9 cellular contexts compared by ENCODE assay signal in the genomic region with DNA sequence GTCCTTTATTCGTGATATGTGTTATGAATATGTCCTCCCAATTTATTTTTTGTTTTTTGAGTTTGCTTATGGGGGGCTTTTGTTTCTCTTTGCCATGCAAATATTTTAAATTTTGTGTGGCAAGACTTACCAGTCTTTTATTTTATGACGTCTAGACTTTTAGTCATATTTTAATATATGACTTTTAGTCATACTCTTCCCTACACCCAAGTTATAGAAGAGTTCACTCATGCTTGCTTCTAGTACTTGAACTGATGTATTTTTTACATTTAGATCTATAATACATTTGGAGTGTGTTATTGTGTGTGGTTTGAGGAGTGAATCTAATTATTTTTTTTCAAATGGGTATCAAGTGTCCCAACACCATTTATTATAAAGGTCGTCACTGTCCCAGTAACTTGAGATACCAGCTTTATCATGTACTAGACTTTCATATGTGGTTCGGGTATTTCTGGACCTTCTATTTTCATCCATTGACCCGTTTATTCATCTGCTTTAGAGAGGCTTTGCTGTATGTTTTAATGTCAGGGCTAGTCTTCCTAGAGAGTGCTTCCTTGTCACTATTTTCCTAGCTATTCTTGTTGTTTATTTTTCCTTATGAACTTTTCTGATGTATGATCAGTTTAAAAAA. TPM values are rescaled to one million over a fixed set of nuclear protein-coding genes. Genes with fewer than 3 reads are reported as not detected.
DNase-seq lines count a peak whose midpoint lies in the region; ATAC-seq and TF ChIP-seq lines count a peak whose summit lies in the region.
"Had no signal": no experiment of that assay in that cellular context is flagged by ENCODE, and none has a peak within 500 bp of the region (broad histone marks: within the 10 kb centered on the region; RNA-seq: fewer than 3 reads in every experiment).

No MANE protein-coding gene starts in this region.

- H3K36me3 Mint-ChIP-seq in CD14-positive monocyte: peaks cover 21 to 26% of the 10 kb centered on the region in 2 donors
- peaks cover 18% of the 10 kb centered on the region for H3K36me3 Mint-ChIP-seq in central memory CD8-positive, alpha-beta T cell (ENCODE audit: insufficient read depth)
- H3K36me3 Mint-ChIP-seq in natural killer cell treated with Interleukin-12 subunit alpha and Interleukin-12 subunit beta and Interleukin-15 and Interleukin-18, amount 100 ng/mL, for 72 hours: peaks cover 32% of the 10 kb centered on the region

- H2AFZ ChIP-seq in HCT116 (ENCODE audit: low read depth, low read length, poor library complexity, severe bottlenecking): peak overlapping the region; percentile 33

- H3K27ac ChIP-seq in HCT116 (ENCODE audit: low read depth, low read length): no peak overlapping the region

- H3K4me1 Mint-ChIP-seq in CD14-positive monocyte: peaks cover 33% of the 10 kb centered on the region
- peaks cover 47% of the 10 kb centered on the region for H3K4me1 Mint-ChIP-seq in central memory CD8-positive, alpha-beta T cell
- H3K4me1 Mint-ChIP-seq in natural killer cell treated with Interleukin-12 subunit alpha and Interleukin-12 subunit beta and Interleukin-15 and Interleukin-18, amount 100 ng/mL, for 72 hours (ENCODE audit: low read depth in 2 of 2): peaks cover 42 to 57% of the 10 kb centered on the region in 2 donors

- H3K4me3 Mint-ChIP-seq in CD14-positive monocyte: peak overlapping the region; percentile 89 to 98
- peak overlapping the region; percentile 97 for H3K4me3 Mint-ChIP-seq in central memory CD8-positive, alpha-beta T cell
- H3K4me3 Mint-ChIP-seq in natural killer cell treated with Interleukin-12 subunit alpha and Interleukin-12 subunit beta and Interleukin-15 and Interleukin-18, amount 100 ng/mL, for 72 hours: peak overlapping the region; percentile 98

- TF ChIP-seq CTCF in CD14-positive monocyte (IDR thresholded peaks at IDR 0.05) (no peak), HCT116 (IDR thresholded peaks at IDR 0.05 in 2 of 3, conservative IDR thresholded peaks at IDR 0.05 in 1 of 3; ENCODE audit: borderline replicate concordance in 1 of 3, insufficient read depth in 1 of 3, low read depth in 2 of 3, low read length in 2 of 3) (no peak)

- POLR2A ChIA-PET in HCT116 (lab: Charles Lee): no interaction called here

- peaks cover 0 to 6% (median 4%) of the 10 kb centered on the region in 3 donors for H3K27me3 Mint-ChIP-seq in CD14-positive monocyte (ENCODE audit: low read depth in 3 of 3)
- no peaks in the 10 kb centered on the region for H3K27me3 Mint-ChIP-seq in central memory CD8-positive, alpha-beta T cell
- no peaks in the 10 kb centered on the region for H3K27me3 Mint-ChIP-seq in natural killer cell treated with Interleukin-12 subunit alpha and Interleukin-12 subunit beta and Interleukin-15 and Interleukin-18, amount 100 ng/mL, for 72 hours

- no peak overlapping the region for H3K9ac ChIP-seq in HCT116 (ENCODE audit: low read length)

- intact Hi-C loops in CD14-positive monocyte (cut with micrococcal nuclease): no loop called here
- intact Hi-C loops in HCT116 (cut with micrococcal nuclease): no loop called here

- H3K27me3 ChIP-seq in HCT116 (ENCODE audit: insufficient read depth, low read length): no peaks in the 10 kb centered on the region

- DNase-seq in CD14-positive monocyte (ENCODE audit: low spot score) (no peak), HCT116 (ENCODE audit: low read depth, low spot score) (no peak), GF-D8 (lab: John Stamatoyannopoulos, UW) (no peak)
- no peak for DNase-seq in central memory CD8-positive, alpha-beta T cell (ENCODE audit: low spot score in 2 of 2)
- no peak for DNase-seq in natural killer cell treated with Interleukin-12 subunit alpha and Interleukin-12 subunit beta and Interleukin-15 and Interleukin-18, amount 100 ng/mL, for 72 hours (ENCODE audit: low spot score)
- DNase-seq in effector CD8-positive, alpha-beta T cell (lab: John Stamatoyannopoulos, UW): no peak
- DNase-seq: substantia nigra had no signal

- H3K9me3 Mint-ChIP-seq in CD14-positive monocyte: peaks cover 16 to 22% (median 20%) of the 10 kb centered on the region in 7 donors
- H3K9me3 Mint-ChIP-seq in central memory CD8-positive, alpha-beta T cell: peaks cover 15% of the 10 kb centered on the region
- peaks cover 7% of the 10 kb centered on the region for H3K9me3 Mint-ChIP-seq in natural killer cell treated with Interleukin-12 subunit alpha and Interleukin-12 subunit beta and Interleukin-15 and Interleukin-18, amount 100 ng/mL, for 72 hours

- H3K9me3 ChIP-seq in HCT116 (ENCODE audit: control insufficient read depth in 1 of 2, insufficient read depth in 1 of 2, low read depth in 1 of 2, low read length in 2 of 2): peaks cover 15 to 17% of the 10 kb centered on the region in 2 experiments; a peak in 2 of 4 replicates

- H3K27ac Mint-ChIP-seq in CD14-positive monocyte: peak overlapping the region in 2 of 7 donors; percentile 91 to 95
- H3K27ac Mint-ChIP-seq in central memory CD8-positive, alpha-beta T cell (ENCODE audit: low read depth): peak overlapping the region; percentile 97
- H3K27ac Mint-ChIP-seq in natural killer cell treated with Interleukin-12 subunit alpha and Interleukin-12 subunit beta and Interleukin-15 and Interleukin-18, amount 100 ng/mL, for 72 hours: peak overlapping the region; percentile 97 to 98

- H3K4me3 ChIP-seq in HCT116 (replicated peaks in 1 of 2; ENCODE audit: low read depth in 1 of 2, low read length in 2 of 2): no peak overlapping the region

- H3K36me3 ChIP-seq in HCT116 (ENCODE audit: control insufficient read depth in 1 of 2, insufficient read depth in 2 of 2, low read length in 2 of 2): peaks cover 0 to 4% of the 10 kb centered on the region in 2 experiments; a peak in 1 of 4 replicates

- H3K79me2 ChIP-seq in HCT116 (ENCODE audit: insufficient read depth, low read length): no peaks in the 10 kb centered on the region

- H4K20me1 ChIP-seq in HCT116 (ENCODE audit: insufficient read depth): no peaks in the 10 kb centered on the region

- no peak overlapping the region for H3K4me2 ChIP-seq in HCT116 (ENCODE audit: low read length)

- ATAC-seq in HCT116 (no peak), GM18907 (IDR thresholded peaks at IDR 0.05; ENCODE audit: unreplicated experiment) (no peak), GM18502 (IDR thresholded peaks at IDR 0.05; ENCODE audit: poor library complexity, unreplicated experiment) (no peak)
- no peak for ATAC-seq in central memory CD8-positive, alpha-beta T cell (replicated peaks; ENCODE audit: extremely low read depth, poor library complexity, severe bottlenecking)
- peak in 1 of 2 donors; percentile 54 for ATAC-seq in natural killer cell treated with Interleukin-12 subunit alpha and Interleukin-12 subunit beta and Interleukin-15 and Interleukin-18, amount 100 ng/mL, for 72 hours

- no TSS peak for BruUV-seq in HCT116 (replicated peaks; lab: Mats Ljungman, UMichigan)

- TF ChIP-seq POLR2A in HCT116 (IDR thresholded peaks at IDR 0.05; ENCODE audit: borderline replicate concordance, extremely low read depth, insufficient read depth, insufficient read length): no peak

- TF ChIP-seq RAD21 in HCT116 (IDR thresholded peaks at IDR 0.05; ENCODE audit: low read depth): no peak

- RAD21 ChIA-PET in HCT116 (lab: Charles Lee; ENCODE audit: low non-redundant PET in 1 of 2, low total read pairs in 2 of 2, uncharacterized antibody in 2 of 2, unreplicated experiment in 2 of 2): no interaction called here

- peaks cover 5 to 7% of the 10 kb centered on the region in 2 experiments for H3K4me1 ChIP-seq in HCT116 (ENCODE audit: control insufficient read depth in 1 of 2, insufficient read depth in 2 of 2, low read length in 2 of 2)

- no peaks in the 10 kb centered on the region for H3K9me2 ChIP-seq in HCT116 (ENCODE audit: insufficient read depth)

- CTCF ChIA-PET in HCT116 (lab: Charles Lee): no interaction called here

TF ChIP-seq in HCT116, 20 proteins besides CTCF, POLR2A, EP300 and RAD21:
- no peak for TF ChIP-seq TCF7L2 (IDR thresholded peaks at IDR 0.05; ENCODE audit: borderline replicate concordance, extremely low read depth, insufficient read depth, insufficient read length)
- TF ChIP-seq CBX3 (IDR thresholded peaks at IDR 0.05; ENCODE audit: low read depth): no peak
- no peak for TF ChIP-seq EZH2phosphoT487 (IDR thresholded peaks at IDR 0.05; ENCODE audit: borderline replicate concordance)
- no peak for TF ChIP-seq FOSL1 (IDR thresholded peaks at IDR 0.05; ENCODE audit: low read depth)
- TF ChIP-seq, protein P1, sequence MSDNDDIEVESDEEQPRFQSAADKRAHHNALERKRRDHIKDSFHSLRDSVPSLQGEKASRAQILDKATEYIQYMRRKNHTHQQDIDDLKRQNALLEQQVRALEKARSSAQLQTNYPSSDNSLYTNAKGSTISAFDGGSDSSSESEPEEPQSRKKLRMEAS (IDR thresholded peaks at IDR 0.05): no peak

RNA-seq across cellular contexts. Expression of a gene that starts 0.8 kb away (rescaled TPM):
- under 1 TPM; 0.23 to 0.28 TPM for polyA plus RNA-seq in CD14-positive monocyte
- total RNA-seq in HCT116 (2021; ENCODE audit: unreplicated experiment): 0.12 TPM
- polyA plus RNA-seq in HCT116 (2012): not detected in 2 replicates
- 10 to 100 TPM; 49.6 to 72.9 TPM for total RNA-seq in natural killer cell treated with Interleukin-12 subunit alpha and Interleukin-12 subunit beta and Interleukin-15 and Interleukin-18, amount 100 ng/mL, for 72 hours

RNA-seq across cellular contexts. Expression of a gene that starts 14.1 kb away (rescaled TPM):
- polyA plus RNA-seq in CD14-positive monocyte: 10 to 100 TPM; 17.7 to 29.0 TPM
- 13.1 TPM for total RNA-seq in HCT116 (2021; ENCODE audit: unreplicated experiment)
- 3.9 and 4.6 TPM in 2 replicates for polyA plus RNA-seq in HCT116 (2012)
- total RNA-seq in natural killer cell treated with Interleukin-12 subunit alpha and Interleukin-12 subunit beta and Interleukin-15 and Interleukin-18, amount 100 ng/mL, for 72 hours: 100 to 1,000 TPM in 1 of 2 donors, 10 to 100 TPM in 1; 56.4 to 110 TPM

RNA-seq across cellular contexts. Expression of a gene that starts 14.1 kb away (rescaled TPM):
- 10 to 100 TPM; 31.4 to 43.3 TPM for polyA plus RNA-seq in CD14-positive monocyte
- total RNA-seq in HCT116 (2021; ENCODE audit: unreplicated experiment): 9.5 TPM
- polyA plus RNA-seq in HCT116 (2012): 6.3 and 6.8 TPM in 2 replicates
- total RNA-seq in natural killer cell treated with Interleukin-12 subunit alpha and Interleukin-12 subunit beta and Interleukin-15 and Interleukin-18, amount 100 ng/mL, for 72 hours: 10 to 100 TPM; 45.5 to 61.7 TPM

Comparison
In these comparisons a context has a peak if more than half of its experiments do, and no peak if none do; other contexts are left out.
1. RNA of a gene that starts 0.8 kb away (total RNA-seq): 49.6 to 72.9 TPM in natural killer cell treated with Interleukin-12 subunit alpha and Interleukin-12 subunit beta and Interleukin-15 and Interleukin-18, amount 100 ng/mL, for 72 hours; 0.12 TPM in HCT116 (single experiment); every median in the first group is over 10 times any median in the second.
2. Peak in every context shown above with its lines, with median percentiles within 50 percentile points of each other: H3K4me3 Mint-ChIP-seq.